ENCODE assay signal across 8 cellular contexts in the genomic region with DNA sequence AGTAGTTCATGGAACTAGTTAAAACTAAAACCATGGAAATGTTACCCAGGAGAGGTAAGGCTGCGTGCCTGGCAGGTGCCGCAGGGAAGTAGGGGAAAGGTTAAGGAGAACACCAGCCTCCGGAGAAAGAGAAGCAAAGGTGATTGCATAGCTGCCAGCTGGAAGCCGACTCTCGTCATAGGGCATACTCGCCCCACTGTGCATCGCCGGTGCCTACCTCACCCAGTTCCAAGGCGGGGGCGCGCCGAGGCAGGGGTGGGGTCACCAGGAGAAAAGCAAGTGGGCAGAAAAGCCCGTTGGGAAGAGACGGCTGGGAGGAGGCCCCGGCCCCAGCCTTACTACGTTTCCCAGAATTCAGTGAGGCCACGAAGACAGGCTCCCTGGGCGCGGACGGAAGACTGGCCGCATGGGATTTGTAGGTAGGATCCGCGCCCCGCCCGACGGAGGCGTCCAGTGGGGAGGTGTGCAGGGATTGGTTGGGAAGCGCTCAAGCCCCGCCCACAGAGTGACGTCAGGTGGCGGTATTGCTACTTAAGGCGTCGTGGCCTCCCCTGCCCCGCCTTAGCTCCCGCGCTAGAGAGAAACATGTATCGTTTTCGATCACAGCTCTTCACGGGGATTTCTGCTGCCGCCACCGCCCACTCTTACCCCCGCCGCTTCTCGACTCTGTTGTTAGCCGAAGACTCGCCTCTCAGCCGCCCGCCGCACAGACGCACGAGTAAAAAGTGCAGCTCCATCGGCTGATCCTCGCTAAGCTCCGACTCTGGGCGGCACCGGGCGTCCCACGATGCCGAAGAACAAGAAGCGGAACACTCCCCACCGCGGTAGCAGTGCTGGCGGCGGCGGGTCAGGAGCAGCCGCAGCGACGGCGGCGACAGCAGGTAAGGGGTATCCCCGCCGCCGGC. TPM values are rescaled to one million over a fixed set of nuclear protein-coding genes. Genes with fewer than 3 reads are reported as not detected.
DNase-seq lines count a peak whose midpoint lies in the region; ATAC-seq, FAIRE-seq and TF ChIP-seq lines count a peak whose summit lies in the region.

A gene with protein sequence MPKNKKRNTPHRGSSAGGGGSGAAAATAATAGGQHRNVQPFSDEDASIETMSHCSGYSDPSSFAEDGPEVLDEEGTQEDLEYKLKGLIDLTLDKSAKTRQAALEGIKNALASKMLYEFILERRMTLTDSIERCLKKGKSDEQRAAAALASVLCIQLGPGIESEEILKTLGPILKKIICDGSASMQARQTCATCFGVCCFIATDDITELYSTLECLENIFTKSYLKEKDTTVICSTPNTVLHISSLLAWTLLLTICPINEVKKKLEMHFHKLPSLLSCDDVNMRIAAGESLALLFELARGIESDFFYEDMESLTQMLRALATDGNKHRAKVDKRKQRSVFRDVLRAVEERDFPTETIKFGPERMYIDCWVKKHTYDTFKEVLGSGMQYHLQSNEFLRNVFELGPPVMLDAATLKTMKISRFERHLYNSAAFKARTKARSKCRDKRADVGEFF (plus strand): TSS at position 559 of the 905 bp plus-strand sequence. CDS start 229 bp downstream, at position 788.

- TF ChIP-seq POLR2A in HepG2 (IDR thresholded peaks at IDR 0.05; ENCODE audit: insufficient read depth in 1 of 2, low read depth in 2 of 2, low read length in 2 of 2): peak; percentile 97 to 100

- H3K4me3 ChIP-seq in HepG2 (replicated peaks in 1 of 3; ENCODE audit: insufficient read depth in 1 of 3, low read depth in 2 of 3, low read length in 3 of 3): peak within 1 kb of the TSS; percentile 97 to 100 (median 98)

- no peak for TF ChIP-seq CTCF in CD14-positive monocyte (IDR thresholded peaks at IDR 0.05)
- no peak for TF ChIP-seq CTCF in HepG2 (CRISPR knock-in tag; IDR thresholded peaks at IDR 0.05)

- POLR2A ChIA-PET in HepG2 (lab: Yijun Ruan, JAX): interaction anchor here (0.7 to 4.8 kb wide), 14 partner anchors 11 to 519 kb away, joined by 3 to 64 read pairs (median 5); a partner anchor contains a TSS

- TSS peak; percentile 68 for BruUV-seq in HepG2 (replicated peaks; lab: Mats Ljungman, UMichigan)

- H3K27ac ChIP-seq in HepG2 (ENCODE audit: extremely low read length, insufficient read depth, low read length): peak within 1 kb of the TSS; percentile 89

- no peak within 1 kb of the TSS for H2AFZ ChIP-seq in HepG2 (ENCODE audit: low read length)

- H3K9me3 ChIP-seq in HepG2 (ENCODE audit: low read length): no peaks in the 10 kb centered on the region

- CTCF ChIA-PET in HepG2 (lab: Yijun Ruan, JAX; ENCODE audit: low intra/inter-chr PET ratio, low total read pairs): no interaction called here

- H3K36me3 ChIP-seq in HepG2 (replicated peaks in 1 of 2; ENCODE audit: control insufficient read depth in 1 of 2, insufficient read depth in 2 of 2, low read length in 2 of 2): no peaks in the 10 kb centered on the region; a peak in 1 of 5 replicates

- peak; percentile 74 for ATAC-seq in GM19397 (IDR thresholded peaks at IDR 0.05; ENCODE audit: unreplicated experiment)
- ATAC-seq in HG03571 (IDR thresholded peaks at IDR 0.05; ENCODE audit: unreplicated experiment): peak; percentile 75
- peak; percentile 91 for ATAC-seq in HepG2

- no peaks in the 10 kb centered on the region for H3K9me3 Mint-ChIP-seq in CD14-positive monocyte

- H4K20me1 ChIP-seq in HepG2 (ENCODE audit: insufficient read depth, low read length): peaks cover 21% of the 10 kb centered on the region

- intact Hi-C loops in CD14-positive monocyte (cut with micrococcal nuclease) (loop anchor here (5.0 to 10.0 kb wide), 3 partner anchors 243 to 368 kb away; a partner anchor contains a TSS), HepG2 (cut with micrococcal nuclease; ENCODE audit: unreplicated experiment) (loop anchor here (1.0 kb wide), 1 partner anchor 244 kb away; a partner anchor contains a TSS)

- peaks cover 0 to 8% (median 0%) of the 10 kb centered on the region in 3 donors for H3K27me3 Mint-ChIP-seq in CD14-positive monocyte (ENCODE audit: low read depth in 3 of 3)

- TF ChIP-seq RAD21 in HepG2 (CRISPR knock-in tag; IDR thresholded peaks at IDR 0.05): peak; percentile 37; the same call in 1 of the 2 replicates

- TF ChIP-seq EP300 in HepG2 (IDR thresholded peaks at IDR 0.05; ENCODE audit: low read depth in 2 of 2, low read length in 2 of 2) (no peak), HepG2 (CRISPR knock-in tag; IDR thresholded peaks at IDR 0.05; ENCODE audit: borderline replicate concordance) (no peak)

- H3K9ac ChIP-seq in HepG2 (ENCODE audit: insufficient read depth, low read depth, low read length): peak within 1 kb of the TSS; percentile 93

- in situ Hi-C loops in HepG2 (cut with HindIII; ENCODE audit: extremely low pct_ligation_motif_present, low pct_unique_long_range_greater_than_20kb): no loop called here

- peaks cover 41% of the 10 kb centered on the region for H3K4me1 Mint-ChIP-seq in CD14-positive monocyte

- peaks cover 43% of the 10 kb centered on the region for H3K79me2 ChIP-seq in HepG2 (ENCODE audit: insufficient read depth, low read length)

- peaks cover 41% of the 10 kb centered on the region for H3K4me1 ChIP-seq in HepG2 (ENCODE audit: insufficient read depth, low read length)

- H3K4me3 Mint-ChIP-seq in CD14-positive monocyte: peak within 1 kb of the TSS; percentile 96 to 98

- H3K27ac Mint-ChIP-seq in CD14-positive monocyte: peak within 1 kb of the TSS; percentile 97 to 99 (median 98)

- WGBS in HepG2 (ENCODE audit: low lambda C conversion rate): 0% methylated on average over 36 of the region's 73 CpGs

- peak; percentile 94 for FAIRE-seq in HepG2 (lab: Jason Lieb, UNC)

- no peaks in the 10 kb centered on the region; a peak in 1 of 5 replicates for H3K27me3 ChIP-seq in HepG2 (ENCODE audit: control insufficient read depth in 1 of 2, insufficient read depth in 2 of 2, low read length in 2 of 2)

- peaks cover 4 to 6% of the 10 kb centered on the region in 2 donors for H3K36me3 Mint-ChIP-seq in CD14-positive monocyte

- peak within 1 kb of the TSS; percentile 88 for H3K4me2 ChIP-seq in HepG2 (ENCODE audit: low read depth, low read length)

- peak; percentile 97 for DNase-seq in CD14-positive monocyte (ENCODE audit: low spot score)
- peak; percentile 99 for DNase-seq in NCI-H82 (lab: John Stamatoyannopoulos, UW)
- DNase-seq in activated CD4-positive, alpha-beta T cell treated with anti-CD3 and anti-CD28 coated beads, Interleukin-2, amount 50 U/mL, for 48 hours: peak; percentile 99 to 100
- DNase-seq in dermis blood vessel endothelial cell: peak; percentile 99
- DNase-seq in HepG2 (ENCODE audit: low spot score): peak; percentile 96
- DNase-seq in stimulated activated CD4-positive, alpha-beta T cell treated with anti-CD3 and anti-CD28 coated beads, Interleukin-4, amount 100 ng/mL, for 1 hour: peak; percentile 99

TF ChIP-seq in HepG2, 621 proteins besides CTCF, POLR2A, EP300 and RAD21 (continues in another document):
- TF ChIP-seq PPARG (CRISPR knock-in tag; conservative IDR thresholded peaks at IDR 0.05) (peak; percentile 96), ZNF3 (CRISPR knock-in tag; IDR thresholded peaks at IDR 0.05) (0 out of 2 replicates have a peak, but pooled peaks have one; percentile 13)
- TF ChIP-seq, protein P1, sequence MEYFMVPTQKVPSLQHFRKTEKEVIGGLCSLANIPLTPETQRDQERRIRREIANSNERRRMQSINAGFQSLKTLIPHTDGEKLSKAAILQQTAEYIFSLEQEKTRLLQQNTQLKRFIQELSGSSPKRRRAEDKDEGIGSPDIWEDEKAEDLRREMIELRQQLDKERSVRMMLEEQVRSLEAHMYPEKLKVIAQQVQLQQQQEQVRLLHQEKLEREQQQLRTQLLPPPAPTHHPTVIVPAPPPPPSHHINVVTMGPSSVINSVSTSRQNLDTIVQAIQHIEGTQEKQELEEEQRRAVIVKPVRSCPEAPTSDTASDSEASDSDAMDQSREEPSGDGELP (IDR thresholded peaks at IDR 0.05; ENCODE audit: borderline replicate concordance, low read depth): no peak

RNA-seq across cellular contexts. Expression of the gene that starts here (rescaled TPM):
- polyA plus RNA-seq in CD14-positive monocyte (10 to 100 TPM; 13.6 to 18.7 TPM), HepG2 (2011; rRNA removed) (45.9 and 50.9 TPM in 2 replicates)
- total RNA-seq in dermis blood vessel endothelial cell (34.1 and 55.5 TPM in 2 replicates), HepG2 (2016; rRNA removed; fragmentation: Illumina TruSeq; extraction: Trizol) (55.0 and 55.5 TPM in 2 replicates)
- total RNA-seq in HepG2 (2016; cell fraction: cytosol; rRNA removed; fragmentation: Illumina TruSeq; extraction: Trizol; ENCODE audit: low read depth): 9.5 and 10.7 TPM in 2 replicates
- total RNA-seq in HepG2 (2016; cell fraction: insoluble cytoplasmic fraction; rRNA removed; fragmentation: Illumina TruSeq; extraction: Trizol): 56.9 and 60.9 TPM in 2 replicates
- total RNA-seq in HepG2 (2016; cell fraction: membrane; rRNA removed; fragmentation: Illumina TruSeq; extraction: Trizol): 23.2 and 23.9 TPM in 2 replicates
- 81.6 and 82.4 TPM in 2 replicates for total RNA-seq in HepG2 (2016; cell fraction: nucleus; rRNA removed; fragmentation: Illumina TruSeq; extraction: Trizol)
- 18.4 and 29.0 TPM in 2 replicates for polyA plus RNA-seq in HepG2 (2011; cell fraction: cytosol; rRNA removed)
- 34.1 and 35.0 TPM in 2 replicates for polyA plus RNA-seq in HepG2 (2011; cell fraction: nucleus; rRNA removed)
- polyA plus RNA-seq in HepG2 (2012): 40.2 and 62.6 TPM in 2 replicates
- 5.7 and 6.2 TPM in 2 replicates for polyA plus RNA-seq in HepG2 (2016; cell fraction: cytosol; fragmentation: Illumina TruSeq; extraction: Trizol; ENCODE audit: low read depth)
- 46.7 and 52.1 TPM in 2 replicates for polyA plus RNA-seq in HepG2 (2016; cell fraction: insoluble cytoplasmic fraction; fragmentation: Illumina TruSeq; extraction: Trizol; ENCODE audit: low read depth)
- polyA plus RNA-seq in HepG2 (2016; cell fraction: membrane; fragmentation: Illumina TruSeq; extraction: Trizol; ENCODE audit: low read depth): 11.7 and 12.5 TPM in 2 replicates
- 75.5 and 78.6 TPM in 2 replicates for polyA plus RNA-seq in HepG2 (2016; cell fraction: nucleus; fragmentation: Illumina TruSeq; extraction: Trizol; ENCODE audit: insufficient read depth, low read depth)
- 25.6 and 26.3 TPM in 2 replicates for polyA minus RNA-seq in HepG2 (2011; rRNA and poly(A)+ RNA removed; ENCODE audit: low replicate concordance)
- polyA minus RNA-seq in HepG2 (2011; cell fraction: cytosol; rRNA and poly(A)+ RNA removed): 18.1 and 20.8 TPM in 2 replicates
- 140 and 146 TPM in 2 replicates for polyA minus RNA-seq in HepG2 (2011; cell fraction: nucleus; rRNA and poly(A)+ RNA removed)

Comparison
In these comparisons a context has a peak if more than half of its experiments do, and no peak if none do; other contexts are left out.
1. Peak in every context shown above with its lines: DNase-seq, ATAC-seq, H3K4me3 ChIP-seq and H3K27ac ChIP-seq.